ENCODE assay signal across 1 cellular context in the genomic region with DNA sequence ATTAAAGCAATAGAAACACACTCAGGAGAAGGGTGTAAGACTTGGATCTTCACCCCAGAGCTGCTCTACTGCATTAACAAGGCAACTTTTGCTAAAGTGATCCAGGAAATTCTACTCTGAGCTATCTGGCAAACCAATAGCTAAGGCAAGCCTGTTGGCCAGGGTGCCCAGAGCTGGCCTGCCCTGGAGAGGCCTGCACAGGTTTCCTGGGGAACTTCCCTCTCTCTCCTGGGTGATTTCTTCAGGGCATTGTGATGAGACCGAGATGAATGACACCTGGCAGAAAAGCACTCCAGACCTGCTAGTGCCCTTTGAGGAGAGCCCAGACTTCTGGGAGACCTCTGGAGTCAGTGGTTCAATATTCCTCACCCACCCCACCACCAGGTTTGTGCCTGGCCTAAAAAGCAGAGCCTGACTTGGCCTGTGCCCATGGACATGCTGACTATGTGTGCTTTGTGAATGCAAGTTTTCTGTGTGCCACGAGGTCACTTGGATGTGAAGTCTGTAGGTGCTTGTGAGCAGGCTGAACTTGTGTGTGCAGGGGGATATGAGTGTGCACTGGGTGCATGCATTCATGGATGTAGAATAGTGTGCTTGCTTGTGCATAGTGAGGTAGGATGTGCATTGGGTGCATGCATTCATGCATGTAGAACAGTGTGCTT.
TF ChIP-seq lines count a peak whose summit lies in the region.

No MANE protein-coding gene starts in this region.

TF ChIP-seq in IMR-90, 13 proteins besides CTCF, POLR2A, EP300 and RAD21 (continued from another document):
- TF ChIP-seq, protein P1, sequence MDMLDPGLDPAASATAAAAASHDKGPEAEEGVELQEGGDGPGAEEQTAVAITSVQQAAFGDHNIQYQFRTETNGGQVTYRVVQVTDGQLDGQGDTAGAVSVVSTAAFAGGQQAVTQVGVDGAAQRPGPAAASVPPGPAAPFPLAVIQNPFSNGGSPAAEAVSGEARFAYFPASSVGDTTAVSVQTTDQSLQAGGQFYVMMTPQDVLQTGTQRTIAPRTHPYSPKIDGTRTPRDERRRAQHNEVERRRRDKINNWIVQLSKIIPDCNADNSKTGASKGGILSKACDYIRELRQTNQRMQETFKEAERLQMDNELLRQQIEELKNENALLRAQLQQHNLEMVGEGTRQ (IDR thresholded peaks at IDR 0.05; ENCODE audit: low read depth, low read length) = no peak
- TF ChIP-seq CHD1 (IDR thresholded peaks at IDR 0.05; ENCODE audit: low read depth, low read length) (no peak), CEBPB (IDR thresholded peaks at IDR 0.05; ENCODE audit: low read depth, low read length) (no peak), SMC3 (IDR thresholded peaks at IDR 0.05; ENCODE audit: low read depth, low read length) (no peak), BHLHE40 (IDR thresholded peaks at IDR 0.05; ENCODE audit: low read depth, low read length) (no peak), MXI1 (IDR thresholded peaks at IDR 0.05; ENCODE audit: borderline replicate concordance, low read depth, low read length) (no peak), MAFK (IDR thresholded peaks at IDR 0.05; ENCODE audit: low read depth, low read length) (no peak), FOS (IDR thresholded peaks at IDR 0.05; ENCODE audit: low read depth, low read length) (no peak)
